In genomic region chr14:51849095-51849494, GRCh38 we compare ENCODE assay signal across 1 cellular context.
TF ChIP-seq lines count a peak whose summit lies in the region.

No MANE protein-coding gene starts in this region.

TF ChIP-seq in IMR-90, 13 proteins besides CTCF, POLR2A, EP300 and RAD21:
- TF ChIP-seq CEBPB (IDR thresholded peaks at IDR 0.05; ENCODE audit: low read depth, low read length) (no peak), RCOR1 (IDR thresholded peaks at IDR 0.05; ENCODE audit: insufficient replicate concordance, low read length) (no peak), MAZ (IDR thresholded peaks at IDR 0.05; ENCODE audit: borderline replicate concordance, low read depth, low read length) (no peak), MAFK (IDR thresholded peaks at IDR 0.05; ENCODE audit: low read depth, low read length) (no peak), BHLHE40 (IDR thresholded peaks at IDR 0.05; ENCODE audit: low read depth, low read length) (no peak)
